30 cellular contexts compared by ENCODE assay signal in the genomic region with DNA sequence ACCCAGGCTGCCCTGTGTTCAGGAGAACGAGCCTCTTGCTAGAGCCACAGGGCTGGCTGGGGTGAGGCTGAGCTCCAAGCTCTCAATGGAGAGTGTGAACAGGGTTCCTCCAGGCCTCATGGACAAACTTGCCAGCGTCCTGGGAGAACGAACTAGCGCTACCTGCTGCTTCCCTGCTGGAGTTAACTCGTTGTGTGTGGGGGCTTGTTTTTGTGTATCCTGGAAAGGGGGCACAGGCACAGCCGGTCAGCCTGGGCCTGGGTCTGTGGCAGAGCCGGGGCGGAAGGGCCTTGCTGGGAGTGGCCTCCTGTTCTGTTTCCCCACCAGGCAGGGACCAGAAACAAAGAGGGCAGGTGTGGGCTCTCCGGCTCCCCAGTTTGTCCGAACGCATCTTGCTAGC.
"Had no signal": no experiment of that assay in that cellular context is flagged by ENCODE, and none has a peak within 500 bp of the region (broad histone marks: within the 10 kb centered on the region; RNA-seq: fewer than 3 reads in every experiment).

No MANE protein-coding gene starts in this region.

- H3K9me3 ChIP-seq: ascending aorta, breast epithelium had no signal

- H3K27ac ChIP-seq: ascending aorta, breast epithelium, KMS-11, PC-9, RWPE1, WERI-Rb-1 had no signal

- H3K36me3 ChIP-seq: ascending aorta, breast epithelium had no signal

- ATAC-seq: activated CD8-positive, alpha-beta T cell treated with anti-CD3 and anti-CD28 coated beads for 36 hours had no signal

- H2AFZ ChIP-seq: PC-9 had no signal

- H3K27ac Mint-ChIP-seq: activated CD4-positive, alpha-beta T cell treated with anti-CD3 and anti-CD28 coated beads, Interleukin-2, amount 10 ng/mL, durations not matched to agents 24 days and 14 days; activated CD8-positive, alpha-beta T cell treated with anti-CD3 and anti-CD28 coated beads for 36 hours; activated naive CD4-positive, alpha-beta T cell treated with anti-CD3 and anti-CD28 coated beads, Interleukin-2, amount 50 U/mL, for 24 hours; activated naive CD8-positive, alpha-beta T cell treated with anti-CD3 and anti-CD28 coated beads, Interleukin-2, amount 10 ng/mL, durations not matched to agents 7 days and 5 days; activated T-helper 2 cell treated with anti-CD3 and anti-CD28 coated beads, Interferon-gamma antibody, Interleukin-2, Interleukin-4, amounts not matched to agents 10 μg/mL and 5 μg/mL and 100 μg/mL, durations not matched to agents 14 hours and 24 hours and 36 hours had no signal

- H3K4me1 Mint-ChIP-seq: activated naive CD8-positive, alpha-beta T cell treated with anti-CD3 and anti-CD28 coated beads, Interleukin-2, amount 10 ng/mL, durations not matched to agents 7 days and 5 days had no signal

- H3K27me3 ChIP-seq: ascending aorta had no signal

- H3K27me3 Mint-ChIP-seq: activated CD4-positive, alpha-beta T cell treated with anti-CD3 and anti-CD28 coated beads, Interleukin-2, amount 10 ng/mL, durations not matched to agents 24 days and 14 days; activated naive CD4-positive, alpha-beta T cell treated with anti-CD3 and anti-CD28 coated beads, Interleukin-2, amount 50 U/mL, for 24 hours had no signal

- H3K36me3 Mint-ChIP-seq: activated naive CD4-positive, alpha-beta T cell treated with anti-CD3 and anti-CD28 coated beads, Interleukin-2, amount 50 U/mL, for 24 hours; activated naive CD8-positive, alpha-beta T cell treated with anti-CD3 and anti-CD28 coated beads, Interleukin-2, amount 10 ng/mL, durations not matched to agents 7 days and 5 days had no signal

- H3K9me3 Mint-ChIP-seq: activated CD4-positive, alpha-beta T cell treated with anti-CD3 and anti-CD28 coated beads, Interleukin-2, amount 10 ng/mL, durations not matched to agents 24 days and 14 days; activated CD8-positive, alpha-beta T cell treated with anti-CD3 and anti-CD28 coated beads for 36 hours; activated naive CD4-positive, alpha-beta T cell treated with anti-CD3 and anti-CD28 coated beads, Interleukin-2, amount 50 U/mL, for 24 hours; activated naive CD8-positive, alpha-beta T cell treated with anti-CD3 and anti-CD28 coated beads, Interleukin-2, amount 10 ng/mL, durations not matched to agents 7 days and 5 days; activated T-helper 2 cell treated with anti-CD3 and anti-CD28 coated beads, Interferon-gamma antibody, Interleukin-2, Interleukin-4, amounts not matched to agents 10 μg/mL and 5 μg/mL and 100 μg/mL, durations not matched to agents 14 hours and 24 hours and 36 hours had no signal

- H3K4me2 ChIP-seq: KMS-11, PC-9 had no signal

- H3K4me3 ChIP-seq: ascending aorta, breast epithelium, PC-9 had no signal

- DNase-seq: activated CD4-positive, alpha-beta T cell treated with anti-CD3 and anti-CD28 coated beads, Interleukin-2, amount 10 ng/mL, durations not matched to agents 24 days and 14 days; activated CD4-positive, alpha-beta T cell treated with anti-CD3 and anti-CD28 coated beads, Interleukin-2, amount 50 U/mL, for 4 hours; activated CD8-positive, alpha-beta T cell treated with anti-CD3 and anti-CD28 coated beads for 36 hours; activated gamma-delta T cell; activated naive CD4-positive, alpha-beta T cell treated with Interleukin-2 at 50 U/mL for 16 hours; activated naive CD8-positive, alpha-beta T cell treated with anti-CD3 and anti-CD28 coated beads, Interleukin-2, amount 10 ng/mL, durations not matched to agents 7 days and 5 days; activated T-cell treated with anti-CD3 and anti-CD28 coated beads, Interleukin-2, amount 50 U/mL, for 1 hour; amygdala; MM.1S; MV-4-11; NCI-H1092; NCI-H1436 treated with DMSO at 0.1 percent for 48 hours; NCI-H1694 treated with DMSO at 0.1 percent for 48 hours; NCI-H2029; NCI-H345; NCI-H524 treated with DMSO at 0.1 percent for 48 hours; NCI-H748 treated with DMSO at 0.1 percent for 48 hours; PC-9; Right ventricle myocardium superior; SW 1271; T-helper 1 cell; T-helper 2 cell; T1000; WERI-Rb-1 had no signal

- H3K4me1 ChIP-seq: ascending aorta, breast epithelium had no signal

- H3K9ac ChIP-seq: KMS-11 had no signal

- H3K4me3 Mint-ChIP-seq: activated CD4-positive, alpha-beta T cell treated with anti-CD3 and anti-CD28 coated beads, Interleukin-2, amount 10 ng/mL, durations not matched to agents 24 days and 14 days; activated CD8-positive, alpha-beta T cell treated with anti-CD3 and anti-CD28 coated beads for 36 hours; activated naive CD4-positive, alpha-beta T cell treated with anti-CD3 and anti-CD28 coated beads, Interleukin-2, amount 50 U/mL, for 24 hours; activated naive CD8-positive, alpha-beta T cell treated with anti-CD3 and anti-CD28 coated beads, Interleukin-2, amount 10 ng/mL, durations not matched to agents 7 days and 5 days had no signal
